Comparison of ENCODE assay signal across 14 cellular contexts in the genomic region with DNA sequence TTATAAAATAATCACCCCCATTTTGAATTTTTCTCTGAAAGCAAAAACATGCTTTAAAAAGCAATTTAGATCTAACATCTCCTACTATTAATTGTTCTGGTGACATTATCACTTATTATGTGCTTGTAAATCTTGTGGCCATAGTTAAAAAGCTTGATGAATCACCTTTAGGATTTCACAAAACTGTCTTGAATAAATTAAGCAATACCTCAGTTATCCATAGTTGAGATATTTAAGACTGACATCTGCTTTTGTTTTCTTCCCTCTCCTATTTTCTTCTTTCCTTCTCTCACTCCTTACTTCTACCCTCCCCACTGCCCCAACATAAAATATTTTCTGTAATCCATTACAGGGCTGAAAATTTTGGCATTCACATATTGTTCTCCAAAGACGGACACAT.
A peak's percentile ranks its signal among the peaks of the same experiment; 100 is the strongest.
DNase-seq lines count a peak whose midpoint lies in the region; ATAC-seq and TF ChIP-seq lines count a peak whose summit lies in the region.
"Had no signal": no experiment of that assay in that cellular context is flagged by ENCODE, and none has a peak within 500 bp of the region (broad histone marks: within the 10 kb centered on the region; RNA-seq: fewer than 3 reads in every experiment).

No MANE protein-coding gene starts in this region.

- H3K9me3 ChIP-seq in HCT116 (ENCODE audit: control insufficient read depth in 1 of 2, insufficient read depth in 1 of 2, low read depth in 1 of 2, low read length in 2 of 2) (no peaks in the 10 kb centered on the region), OCI-LY7 (ENCODE audit: low read length) (no peaks in the 10 kb centered on the region), esophagus muscularis mucosa (no peaks in the 10 kb centered on the region), skeletal muscle tissue (ENCODE audit: control insufficient read depth in 3 of 3, low read length in 3 of 3) (no peaks in the 10 kb centered on the region), prostate gland (no peaks in the 10 kb centered on the region)
- H3K9me3 ChIP-seq: left lung, testis had no signal

- CTCF ChIA-PET in HCT116 (lab: Charles Lee), result interaction anchor here (0.9 to 2.9 kb wide), 20 partner anchors 9 to 612 kb away, joined by 3 to 32 read pairs (median 5); a partner anchor contains a TSS
- CTCF ChIA-PET in OCI-LY7 (lab: Charles Lee; ENCODE audit: unreplicated experiment), result no interaction called here

- TF ChIP-seq CTCF in HCT116 (IDR thresholded peaks at IDR 0.05 in 2 of 3, conservative IDR thresholded peaks at IDR 0.05 in 1 of 3; ENCODE audit: borderline replicate concordance in 1 of 3, insufficient read depth in 1 of 3, low read depth in 2 of 3, low read length in 2 of 3) (no peak), OCI-LY7 (conservative IDR thresholded peaks at IDR 0.05; ENCODE audit: low read length) (no peak), esophagus muscularis mucosa (IDR thresholded peaks at IDR 0.05) (no peak), prostate gland (IDR thresholded peaks at IDR 0.05) (no peak)

- H3K27me3 ChIP-seq in HCT116 (ENCODE audit: insufficient read depth, low read length) (no peaks in the 10 kb centered on the region), esophagus muscularis mucosa (no peaks in the 10 kb centered on the region), skeletal muscle tissue (ENCODE audit: control insufficient read depth in 3 of 3, insufficient read depth in 3 of 3, low read length in 3 of 3) (peaks cover 0 to 3% (median 0%) of the 10 kb centered on the region in 3 donors), prostate gland (replicated peaks; ENCODE audit: insufficient read depth) (no peaks in the 10 kb centered on the region)
- H3K27me3 ChIP-seq: testis had no signal

- RAD21 ChIA-PET in HCT116 (lab: Charles Lee; ENCODE audit: low non-redundant PET in 1 of 2, low total read pairs in 2 of 2, uncharacterized antibody in 2 of 2, unreplicated experiment in 2 of 2), result no interaction called here

- no peak for TF ChIP-seq RAD21 in HCT116 (IDR thresholded peaks at IDR 0.05; ENCODE audit: low read depth)

- peak overlapping the region; percentile 63 for H3K4me2 ChIP-seq in HCT116 (ENCODE audit: low read length)
- H3K4me2 ChIP-seq in OCI-LY7 (ENCODE audit: low read length), result no peak overlapping the region

- DNase-seq in HCT116 (ENCODE audit: low read depth, low spot score) (no peak), OCI-LY7 (ENCODE audit: low spot score) (no peak), esophagus muscularis mucosa (ENCODE audit: extremely low spot score) (no peak), prostate gland (ENCODE audit: low spot score) (no peak), mucosa of gallbladder (ENCODE audit: low spot score) (no peak)
- DNase-seq: cortex of kidney, DND-41, left lung, NCI-H2029, NCI-H524 treated with DMSO at 0.1 percent for 48 hours, testis had no signal

- TF ChIP-seq POLR2A in HCT116 (IDR thresholded peaks at IDR 0.05; ENCODE audit: borderline replicate concordance, extremely low read depth, insufficient read depth, insufficient read length), result no peak
- no peak for TF ChIP-seq POLR2A in esophagus muscularis mucosa (IDR thresholded peaks at IDR 0.05; ENCODE audit: low read depth)
- no peak for TF ChIP-seq POLR2A in prostate gland (IDR thresholded peaks at IDR 0.05)

- no peaks in the 10 kb centered on the region for H3K36me3 ChIP-seq in HCT116 (ENCODE audit: control insufficient read depth in 1 of 2, insufficient read depth in 2 of 2, low read length in 2 of 2)
- H3K36me3 ChIP-seq in OCI-LY7 (ENCODE audit: insufficient read depth, low read length), result no peaks in the 10 kb centered on the region
- peaks cover 0 to 5% (median 0%) of the 10 kb centered on the region in 4 donors for H3K36me3 ChIP-seq in esophagus muscularis mucosa
- no peaks in the 10 kb centered on the region for H3K36me3 ChIP-seq in skeletal muscle tissue (ENCODE audit: control insufficient read depth in 3 of 3, insufficient read depth in 3 of 3, low read length in 3 of 3)
- H3K36me3 ChIP-seq in prostate gland, result no peaks in the 10 kb centered on the region
- H3K36me3 ChIP-seq: left lung had no signal

- no peak for ATAC-seq in HCT116
- ATAC-seq in HG02642 (IDR thresholded peaks at IDR 0.05; ENCODE audit: poor library complexity, unreplicated experiment), result no peak

- H3K9ac ChIP-seq in HCT116 (ENCODE audit: low read length), result no peak overlapping the region
- no peak overlapping the region for H3K9ac ChIP-seq in skeletal muscle tissue (ENCODE audit: low read depth in 1 of 3, low read length in 3 of 3)

- TF ChIP-seq EP300 in esophagus muscularis mucosa (IDR thresholded peaks at IDR 0.05), result no peak

- H3K9me2 ChIP-seq in HCT116 (ENCODE audit: insufficient read depth) (no peaks in the 10 kb centered on the region), OCI-LY7 (ENCODE audit: insufficient read depth, low read length) (no peaks in the 10 kb centered on the region)

- WGBS in esophagus muscularis mucosa, result 79% methylated on average over 1 of the region's 1 CpG
- WGBS in prostate gland, result 82% methylated on average over 1 of the region's 1 CpG

- intact Hi-C loops in HCT116 (cut with micrococcal nuclease) (loop anchor here (2.0 to 5.0 kb wide), 3 partner anchors 84 to 729 kb away; a partner anchor contains a TSS), OCI-LY7 (cut with micrococcal nuclease; ENCODE audit: unreplicated experiment) (no loop called here), esophagus muscularis mucosa (cut with DNase I) (loop anchor here (5.0 kb wide), 1 partner anchor 184 kb away; no protein-coding TSS in a partner anchor), prostate gland (cut with DNase I) (loop anchor here (5.0 to 10.0 kb wide), 2 partner anchors 186 to 274 kb away; no protein-coding TSS in a partner anchor)

- H3K27ac ChIP-seq in HCT116 (ENCODE audit: low read depth, low read length), result no peak overlapping the region
- no peak overlapping the region for H3K27ac ChIP-seq in OCI-LY7 (ENCODE audit: low read depth, low read length, poor library complexity, severe bottlenecking)
- H3K27ac ChIP-seq in esophagus muscularis mucosa (replicated peaks in 1 of 4), result peak overlapping the region in 3 of 4 donors; percentile 3 to 25 (median 17)
- H3K27ac ChIP-seq in skeletal muscle tissue (ENCODE audit: low read depth, low read length), result peak overlapping the region; percentile 19
- H3K27ac ChIP-seq in prostate gland, result no peak overlapping the region
- H3K27ac ChIP-seq: C4-2B had no signal

- H2AFZ ChIP-seq in HCT116 (ENCODE audit: low read depth, low read length, poor library complexity, severe bottlenecking), result peak overlapping the region; percentile 88
- H2AFZ ChIP-seq in OCI-LY7 (ENCODE audit: low read length), result peak overlapping the region; percentile 67; the same call in 1 of the 2 replicates

- H3K4me1 ChIP-seq in HCT116 (ENCODE audit: control insufficient read depth in 1 of 2, insufficient read depth in 2 of 2, low read length in 2 of 2), result peaks cover 8 to 20% of the 10 kb centered on the region in 2 experiments; a peak in 2 of 4 replicates
- peaks cover 11% of the 10 kb centered on the region for H3K4me1 ChIP-seq in OCI-LY7 (ENCODE audit: insufficient read depth, low read length, poor library complexity, severe bottlenecking)
- H3K4me1 ChIP-seq in esophagus muscularis mucosa, result peaks cover 20 to 39% (median 34%) of the 10 kb centered on the region in 4 donors
- H3K4me1 ChIP-seq in skeletal muscle tissue (ENCODE audit: control insufficient read depth in 3 of 3, insufficient read depth in 3 of 3, low read length in 3 of 3), result peaks cover 19 to 25% (median 20%) of the 10 kb centered on the region in 3 donors
- H3K4me1 ChIP-seq in prostate gland (replicated peaks), result no peaks in the 10 kb centered on the region
- H3K4me1 ChIP-seq: testis had no signal

- BruUV-seq in HCT116 (replicated peaks; lab: Mats Ljungman, UMichigan) (no TSS peak), OCI-LY7 (replicated peaks; lab: Mats Ljungman, UMichigan) (no TSS peak)

- H3K79me2 ChIP-seq in HCT116 (ENCODE audit: insufficient read depth, low read length), result no peaks in the 10 kb centered on the region
- H3K79me2 ChIP-seq in OCI-LY7 (ENCODE audit: insufficient read depth, low read depth, low read length), result no peaks in the 10 kb centered on the region

- H4K20me1 ChIP-seq in HCT116 (ENCODE audit: insufficient read depth), result no peaks in the 10 kb centered on the region
- no peaks in the 10 kb centered on the region for H4K20me1 ChIP-seq in OCI-LY7 (ENCODE audit: insufficient read depth, low read length)

- H3K4me3 ChIP-seq in HCT116 (replicated peaks in 1 of 2; ENCODE audit: low read depth in 1 of 2, low read length in 2 of 2) (peak overlapping the region in 1 of 2 experiments; percentile 52; a peak in 1 of 4 replicates), OCI-LY7 (ENCODE audit: low read depth, low read length, poor library complexity, severe bottlenecking) (no peak overlapping the region), esophagus muscularis mucosa (no peak overlapping the region), skeletal muscle tissue (ENCODE audit: low read length in 3 of 3) (no peak overlapping the region), prostate gland (no peak overlapping the region)

- POLR2A ChIA-PET in HCT116 (lab: Charles Lee) (no interaction called here), OCI-LY7 (lab: Charles Lee) (interaction anchor here (1.6 kb wide), 1 partner anchor 8 kb away, joined by 8 read pairs; no protein-coding TSS in a partner anchor)

TF ChIP-seq in HCT116, 20 proteins besides CTCF, POLR2A, EP300 and RAD21 (continues in another document):
- TF ChIP-seq CBX3 (IDR thresholded peaks at IDR 0.05; ENCODE audit: low read depth), result no peak
- no peak for TF ChIP-seq SP1 (IDR thresholded peaks at IDR 0.05; ENCODE audit: low read depth)

Comparison
In these comparisons a context has a peak if more than half of its experiments do, and no peak if none do; other contexts are left out.
1. H3K27ac ChIP-seq: peak in esophagus muscularis mucosa (3 of 4) and skeletal muscle tissue (single experiment); none in HCT116 (single experiment), OCI-LY7 (single experiment) and prostate gland (0 of 2).